In genomic region chr5:155700333-155700732, GRCh38 we compare ENCODE assay signal across 18 cellular contexts.
A peak's percentile ranks its signal among the peaks of the same experiment; 100 is the strongest.
DNase-seq lines count a peak whose midpoint lies in the region; ATAC-seq, FAIRE-seq and TF ChIP-seq lines count a peak whose summit lies in the region.
"Had no signal": no experiment of that assay in that cellular context is flagged by ENCODE, and none has a peak within 500 bp of the region (broad histone marks: within the 10 kb centered on the region; RNA-seq: fewer than 3 reads in every experiment).

No MANE protein-coding gene starts in this region.

- peaks cover 3% of the 10 kb centered on the region for H3K9me3 ChIP-seq in astrocyte (ENCODE audit: insufficient read depth, low read depth, low read length)
- no peaks in the 10 kb centered on the region for H3K9me3 ChIP-seq in T-helper 17 cell (ENCODE audit: control insufficient read depth, low read length, poor library complexity, severe bottlenecking)
- H3K9me3 ChIP-seq: colonic mucosa, transverse colon had no signal

- H3K27ac Mint-ChIP-seq in astrocyte (ENCODE audit: unreplicated experiment) (no peak overlapping the region), T-helper 17 cell (no peak overlapping the region)

- no peaks in the 10 kb centered on the region for H3K4me1 Mint-ChIP-seq in astrocyte (ENCODE audit: low read depth, unreplicated experiment)
- no peaks in the 10 kb centered on the region for H3K4me1 Mint-ChIP-seq in T-helper 17 cell

- H3K9ac ChIP-seq in astrocyte (ENCODE audit: low read length) = no peak overlapping the region

- ATAC-seq in T-helper 17 cell = no peak
- ATAC-seq: activated CD4-positive, CD25-positive, alpha-beta regulatory T cell treated with anti-CD3 and anti-CD28 coated beads, Interleukin-2, amount 50 U/mL, for 24 hours; HCT116; right cardiac atrium had no signal

- H3K79me2 ChIP-seq in astrocyte (ENCODE audit: insufficient read depth, low read length) = no peaks in the 10 kb centered on the region

- H3K4me3 ChIP-seq in astrocyte (ENCODE audit: insufficient read depth, low read depth, low read length) = no peak overlapping the region
- H3K4me3 ChIP-seq: colonic mucosa, transverse colon had no signal

- no peaks in the 10 kb centered on the region for H3K4me1 ChIP-seq in astrocyte (ENCODE audit: insufficient read depth, low read length)
- H3K4me1 ChIP-seq: colonic mucosa, transverse colon had no signal

- no peak for TF ChIP-seq CTCF in astrocyte (IDR thresholded peaks at IDR 0.05; ENCODE audit: insufficient read depth, low read depth, low read length)

- DNase-seq in DMS 273 (lab: John Stamatoyannopoulos, UW; ENCODE audit: unreplicated experiment) (peak; percentile 26), DMS 273 treated with DMSO at 0.1 percent for 48 hours (lab: John Stamatoyannopoulos, UW) (no peak), HT-29 (ENCODE audit: low spot score) (peak; percentile 35), astrocyte (ENCODE audit: low read depth) (no peak), myocyte (ENCODE audit: low read depth) (peak; percentile 1), OCI-M2 (lab: John Stamatoyannopoulos, UW; ENCODE audit: unreplicated experiment) (no peak), T-helper 17 cell (no peak), NCI-H748 treated with DMSO at 0.1 percent for 48 hours (lab: John Stamatoyannopoulos, UW) (no peak)
- DNase-seq: 8988T; activated effector memory CD4-positive, alpha-beta T cell treated with anti-CD3 and anti-CD28 coated beads, Interleukin-2, amount 50 U/mL, for 16 hours; colonic mucosa; EL; midbrain; right cardiac atrium; transverse colon had no signal

- H3K9me3 Mint-ChIP-seq in astrocyte (ENCODE audit: unreplicated experiment) = no peaks in the 10 kb centered on the region

- no peak overlapping the region for H3K27ac ChIP-seq in astrocyte (ENCODE audit: low read depth, low read length)
- H3K27ac ChIP-seq: colonic mucosa, transverse colon had no signal

- peak; percentile 5 for FAIRE-seq in astrocyte (lab: Jason Lieb, UNC)
- FAIRE-seq: frontal cortex had no signal

- no peaks in the 10 kb centered on the region for H3K36me3 Mint-ChIP-seq in astrocyte (ENCODE audit: low read depth, unreplicated experiment)
- H3K36me3 Mint-ChIP-seq in T-helper 17 cell (ENCODE audit: low read depth) = no peaks in the 10 kb centered on the region

- H3K4me3 Mint-ChIP-seq in astrocyte (ENCODE audit: unreplicated experiment) = no peak overlapping the region
- no peak overlapping the region for H3K4me3 Mint-ChIP-seq in T-helper 17 cell

- no peak overlapping the region for H2AFZ ChIP-seq in astrocyte (ENCODE audit: low read depth, low read length)

- peaks cover 7% of the 10 kb centered on the region for H3K27me3 Mint-ChIP-seq in astrocyte (ENCODE audit: low read depth, unreplicated experiment)
- H3K27me3 Mint-ChIP-seq in T-helper 17 cell = no peaks in the 10 kb centered on the region

- no peaks in the 10 kb centered on the region for H4K20me1 ChIP-seq in astrocyte (ENCODE audit: insufficient read depth, low read length)

- H3K36me3 ChIP-seq in astrocyte (ENCODE audit: insufficient read depth, low read length) = no peaks in the 10 kb centered on the region
- H3K36me3 ChIP-seq: colonic mucosa, transverse colon had no signal

- no peaks in the 10 kb centered on the region for H3K27me3 ChIP-seq in astrocyte (ENCODE audit: insufficient read depth, low read length)
- H3K27me3 ChIP-seq: colonic mucosa, transverse colon had no signal

- H3K4me2 ChIP-seq in astrocyte (ENCODE audit: low read length) = no peak overlapping the region

Comparison
In these comparisons a context has a peak if more than half of its experiments do, and no peak if none do; other contexts are left out.
1. DNase-seq: peak in DMS 273 (single experiment), HT-29 (single experiment) and myocyte (single experiment); none in DMS 273 treated with DMSO at 0.1 percent for 48 hours (single experiment), astrocyte (single experiment), OCI-M2 (single experiment), T-helper 17 cell (0 of 3) and NCI-H748 treated with DMSO at 0.1 percent for 48 hours (single experiment).